ENCODE assay signal across 19 cellular contexts in genomic region chrX:103503163-103503852, GRCh38. TPM values are rescaled to one million over a fixed set of nuclear protein-coding genes. Genes with fewer than 3 reads are reported as not detected.
A peak's percentile ranks its signal among the peaks of the same experiment; 100 is the strongest.
DNase-seq lines count a peak whose midpoint lies in the region; ATAC-seq and TF ChIP-seq lines count a peak whose summit lies in the region.
"Had no signal": no experiment of that assay in that cellular context is flagged by ENCODE, and none has a peak within 500 bp of the region (broad histone marks: within the 10 kb centered on the region; RNA-seq: fewer than 3 reads in every experiment).

No MANE protein-coding gene starts in this region.

- TF ChIP-seq CTCF in heart left ventricle (IDR thresholded peaks at IDR 0.05), result no peak
- no peak for TF ChIP-seq CTCF in CD14-positive monocyte (IDR thresholded peaks at IDR 0.05)

- no peaks in the 10 kb centered on the region for H3K36me3 Mint-ChIP-seq in CD14-positive monocyte
- H3K36me3 Mint-ChIP-seq: neural progenitor cell had no signal

- H3K9me3 ChIP-seq in adipocyte (ENCODE audit: control insufficient read depth, low read length) (no peaks in the 10 kb centered on the region), iPS-15b (ENCODE audit: control insufficient read depth, insufficient read depth, low read length) (no peaks in the 10 kb centered on the region), heart left ventricle (no peaks in the 10 kb centered on the region)
- H3K9me3 ChIP-seq: right atrium auricular region had no signal

- intact Hi-C loops in heart left ventricle (cut with DNase I) (no loop called here), CD14-positive monocyte (cut with micrococcal nuclease) (no loop called here)

- H3K27ac ChIP-seq in heart left ventricle, result no peak overlapping the region
- H3K27ac ChIP-seq: neural progenitor cell, right atrium auricular region had no signal

- H3K4me1 ChIP-seq in adipocyte (ENCODE audit: control insufficient read depth, insufficient read depth, low read length) (peaks cover 11% of the 10 kb centered on the region), iPS-15b (ENCODE audit: control insufficient read depth, insufficient read depth, low read length) (no peaks in the 10 kb centered on the region), heart left ventricle (no peaks in the 10 kb centered on the region)
- H3K4me1 ChIP-seq: neural progenitor cell, right atrium auricular region had no signal

- 62 to 76% (median 67%) methylated on average over 8 of the region's 8 CpGs for WGBS in heart left ventricle, 4 donors

- TF ChIP-seq POLR2A in heart left ventricle (IDR thresholded peaks at IDR 0.05), result no peak

- no peaks in the 10 kb centered on the region for H3K9me3 Mint-ChIP-seq in CD14-positive monocyte
- H3K9me3 Mint-ChIP-seq: neural progenitor cell had no signal

- no peak overlapping the region for H3K4me3 Mint-ChIP-seq in CD14-positive monocyte
- H3K4me3 Mint-ChIP-seq: neural progenitor cell had no signal

- peaks cover 0 to 4% (median 0%) of the 10 kb centered on the region in 3 donors for H3K27me3 Mint-ChIP-seq in CD14-positive monocyte (ENCODE audit: low read depth in 3 of 3)

- peak overlapping the region; percentile 24 for H3K9ac ChIP-seq in adipocyte (ENCODE audit: low read length)
- H3K9ac ChIP-seq in iPS-15b (ENCODE audit: low read depth, low read length), result no peak overlapping the region
- H3K9ac ChIP-seq: neural progenitor cell had no signal

- H3K4me1 Mint-ChIP-seq in CD14-positive monocyte, result no peaks in the 10 kb centered on the region
- H3K4me1 Mint-ChIP-seq: neural progenitor cell had no signal

- peak; percentile 64 for DNase-seq in ELR (ENCODE audit: low read depth)
- DNase-seq in adipocyte (ENCODE audit: low read depth), result peak; percentile 41
- DNase-seq in heart left ventricle, result no peak
- no peak for DNase-seq in CD14-positive monocyte (ENCODE audit: low spot score)
- DNase-seq in cerebellar cortex (ENCODE audit: low spot score), result no peak
- DNase-seq: activated CD4-positive, alpha-beta T cell treated with anti-CD3 and anti-CD28 coated beads for 4 hours; activated naive CD4-positive, alpha-beta T cell treated with Interleukin-2 at 50 U/mL for 16 hours; dermis blood vessel endothelial cell; GF-D8; head of caudate nucleus; kidney glomerular epithelial cell; midbrain; NCI-H1436 treated with DMSO at 0.1 percent for 48 hours; stimulated activated CD4-positive, alpha-beta T cell treated with anti-CD3 and anti-CD28 coated beads, Interleukin-1b, Interleukin-23, amount 100 ng/mL, for 48 hours had no signal

- peak overlapping the region; percentile 10 for H3K4me3 ChIP-seq in adipocyte (ENCODE audit: low read length)
- H3K4me3 ChIP-seq in iPS-15b (ENCODE audit: low read depth, low read length), result peak overlapping the region; percentile 27
- no peak overlapping the region for H3K4me3 ChIP-seq in heart left ventricle
- H3K4me3 ChIP-seq: neural progenitor cell, right atrium auricular region had no signal

- H3K36me3 ChIP-seq in adipocyte (ENCODE audit: control insufficient read depth, insufficient read depth, low read length, severe bottlenecking) (no peaks in the 10 kb centered on the region), iPS-15b (ENCODE audit: control insufficient read depth, insufficient read depth, low read length) (no peaks in the 10 kb centered on the region), heart left ventricle (no peaks in the 10 kb centered on the region)
- H3K36me3 ChIP-seq: neural progenitor cell, right atrium auricular region had no signal

- H3K27ac Mint-ChIP-seq in CD14-positive monocyte, result no peak overlapping the region
- H3K27ac Mint-ChIP-seq: neural progenitor cell had no signal

- peaks cover 11% of the 10 kb centered on the region for H3K27me3 ChIP-seq in adipocyte (replicated peaks; ENCODE audit: control insufficient read depth, insufficient read depth, low read length)
- H3K27me3 ChIP-seq in iPS-15b (ENCODE audit: control insufficient read depth, insufficient read depth, low read length), result no peaks in the 10 kb centered on the region
- H3K27me3 ChIP-seq in heart left ventricle, result peaks cover 0 to 6% (median 0%) of the 10 kb centered on the region in 9 donors
- H3K27me3 ChIP-seq: neural progenitor cell, right atrium auricular region had no signal

- ATAC-seq in HG02884 (IDR thresholded peaks at IDR 0.05; ENCODE audit: unreplicated experiment), result peak; percentile 60
- ATAC-seq in heart left ventricle, result no peak
- ATAC-seq in HG02938 (IDR thresholded peaks at IDR 0.05; ENCODE audit: unreplicated experiment), result no peak

RNA-seq across cellular contexts. Expression of gene RAB40A, which starts 16.0 kb away (rescaled TPM):
- under 1 TPM in 4 of 9 donors, not detected in 5; 0.12 to 0.43 (median 0.17) TPM for total RNA-seq in heart left ventricle
- under 1 TPM in 1 of 2 donors, not detected in 1; 0.11 TPM for polyA plus RNA-seq in heart left ventricle
- not detected for polyA plus RNA-seq in CD14-positive monocyte
- total RNA-seq: dermis blood vessel endothelial cell had no signal

Comparison
In these comparisons a context has a peak if more than half of its experiments do, and no peak if none do; other contexts are left out.
1. DNase-seq: peak in ELR (single experiment) and adipocyte (single experiment); none in heart left ventricle (0 of 5), CD14-positive monocyte (single experiment) and cerebellar cortex (single experiment).
2. H3K4me3 ChIP-seq: peak in adipocyte (single experiment) and iPS-15b (single experiment); none in heart left ventricle (0 of 12).